ENCODE assay signal across 7 cellular contexts in the genomic region with DNA sequence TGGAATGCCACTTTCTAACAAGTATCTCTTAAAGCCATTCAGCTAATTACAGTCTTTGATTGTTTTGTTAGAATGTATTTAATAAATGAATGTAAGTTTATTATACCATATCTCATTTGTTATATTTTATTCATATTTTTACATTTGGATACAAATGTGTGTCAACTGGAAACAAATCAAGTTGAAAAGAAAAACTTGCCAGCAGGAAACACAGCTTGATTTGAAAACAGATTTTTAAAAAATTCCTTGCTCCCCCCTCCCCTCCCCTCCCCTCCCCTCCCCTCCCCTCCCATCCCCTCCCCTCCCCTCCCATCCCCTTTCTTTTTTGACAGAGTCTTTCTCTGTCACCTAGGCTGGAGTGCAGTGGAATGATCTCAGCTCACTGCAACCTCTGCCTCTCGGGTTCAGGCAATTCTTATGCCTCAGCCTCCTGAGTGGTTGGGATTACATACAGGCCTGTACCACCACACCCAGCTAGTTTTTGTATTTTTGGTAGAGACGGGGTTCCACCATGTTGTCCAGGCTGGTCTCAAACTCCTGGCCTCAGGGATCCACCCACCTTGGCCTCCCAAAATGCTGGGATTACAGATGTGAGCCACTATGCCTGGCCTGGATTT.
"Had no signal": no experiment of that assay in that cellular context is flagged by ENCODE, and none has a peak within 500 bp of the region (broad histone marks: within the 10 kb centered on the region; RNA-seq: fewer than 3 reads in every experiment).

No MANE protein-coding gene starts in this region.

- H3K4me1 Mint-ChIP-seq: IgD-negative memory B cell had no signal

- H3K27ac Mint-ChIP-seq: IgD-negative memory B cell had no signal

- H3K27ac ChIP-seq: HL-60, KMS-11 had no signal

- H3K4me2 ChIP-seq: KMS-11 had no signal

- H3K9me3 Mint-ChIP-seq: IgD-negative memory B cell had no signal

- H3K4me3 Mint-ChIP-seq: IgD-negative memory B cell had no signal

- H3K27me3 Mint-ChIP-seq: IgD-negative memory B cell had no signal

- DNase-seq: IMR-90, KBM-7, KG1 had no signal

- FAIRE-seq: HTR-8/SVneo had no signal

- H3K9ac ChIP-seq: KMS-11 had no signal
